ENCODE assay signal across 26 cellular contexts in genomic region chr1:164628758-164629157, GRCh38.
"Had no signal": no experiment of that assay in that cellular context is flagged by ENCODE, and none has a peak within 500 bp of the region (broad histone marks: within the 10 kb centered on the region; RNA-seq: fewer than 3 reads in every experiment).

No MANE protein-coding gene starts in this region.

- DNase-seq: activated CD4-positive, alpha-beta T cell treated with anti-CD3 and anti-CD28 coated beads for 36 hours; activated CD4-positive, CD25-positive, alpha-beta regulatory T cell; activated CD8-positive, alpha-beta memory T cell treated with anti-CD3 and anti-CD28 coated beads, Interleukin-2, amount 10 ng/mL, durations not matched to agents 7 days and 5 days; activated CD8-positive, alpha-beta T cell treated with anti-CD3 and anti-CD28 coated beads, Interleukin-2, amount 10 ng/mL, durations not matched to agents 7 days and 5 days; activated naive CD8-positive, alpha-beta T cell treated with anti-CD3 and anti-CD28 coated beads, Interleukin-2, amount 50 U/mL, for 24 hours; activated T-cell treated with anti-CD3 and anti-CD28 coated beads, Interleukin-2, amount 50 U/mL, for 48 hours; amygdala; central memory CD4-positive, alpha-beta T cell; endodermal cell; foreskin melanocyte; left lung; lower lobe of right lung; mesenchymal stem cell; mucosa of descending colon; nucleus accumbens; pancreas; retina; stimulated activated CD4-positive, alpha-beta T cell treated with anti-CD3 and anti-CD28 coated beads, Interleukin-15, amount 100 ng/mL, for 24 hours; stimulated activated CD4-positive, alpha-beta T cell treated with anti-CD3 and anti-CD28 coated beads, Interleukin-2, amount 100 ng/mL, for 24 hours; stimulated activated naive CD4-positive, alpha-beta T cell; tibial artery had no signal

- H3K27ac ChIP-seq: breast epithelium, left lung, lower lobe of right lung, pancreas, prostate gland, suprapubic skin, tibial artery had no signal

- H3K27me3 ChIP-seq: breast epithelium, left lung, pancreas, suprapubic skin, tibial artery had no signal

- H3K9me3 ChIP-seq: breast epithelium, left lung, lower lobe of right lung, mucosa of descending colon, pancreas, prostate gland, suprapubic skin, tibial artery had no signal

- H3K4me1 ChIP-seq: breast epithelium, prostate gland had no signal

- ATAC-seq: activated CD4-positive, alpha-beta T cell treated with anti-CD3 and anti-CD28 coated beads for 36 hours; activated CD8-positive, alpha-beta memory T cell treated with anti-CD3 and anti-CD28 coated beads, Interleukin-2, amount 10 ng/mL, durations not matched to agents 7 days and 5 days; activated CD8-positive, alpha-beta T cell treated with anti-CD3 and anti-CD28 coated beads, Interleukin-2, amount 10 ng/mL, durations not matched to agents 7 days and 5 days; activated naive CD8-positive, alpha-beta T cell treated with anti-CD3 and anti-CD28 coated beads, Interleukin-2, amount 50 U/mL, for 24 hours; esophagus mucosa; left lung; lower lobe of right lung; mucosa of descending colon; pancreas had no signal

- H3K4me3 ChIP-seq: breast epithelium, left lung, lower lobe of right lung, mucosa of descending colon, pancreas, prostate gland, suprapubic skin, tibial artery had no signal

- FAIRE-seq: islet of Langerhans, pancreas had no signal

- H3K36me3 ChIP-seq: breast epithelium, left lung, lower lobe of right lung, prostate gland had no signal
